ENCODE assay signal across 12 cellular contexts in the genomic region with DNA sequence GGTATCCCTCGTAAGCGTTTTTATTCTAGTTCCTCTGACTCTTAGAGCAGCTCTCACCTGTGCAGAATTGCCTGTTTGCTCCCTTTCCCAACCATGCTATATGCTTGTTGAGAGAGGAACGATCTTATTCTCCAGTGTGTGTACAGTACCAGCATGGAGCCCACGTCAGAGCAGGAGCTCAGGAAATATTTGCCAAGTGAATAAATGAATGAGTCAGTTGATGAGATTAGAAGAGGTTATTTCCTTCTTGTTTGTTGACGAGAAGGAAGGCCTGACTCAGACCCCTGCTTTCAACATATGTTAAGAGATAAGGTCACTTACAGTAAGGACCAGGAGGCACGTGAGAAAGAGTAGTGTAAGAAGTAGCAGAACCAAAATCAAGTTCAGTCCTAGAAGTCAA.
DNase-seq lines count a peak whose midpoint lies in the region; ATAC-seq and TF ChIP-seq lines count a peak whose summit lies in the region.
"Had no signal": no experiment of that assay in that cellular context is flagged by ENCODE, and none has a peak within 500 bp of the region (broad histone marks: within the 10 kb centered on the region; RNA-seq: fewer than 3 reads in every experiment).

No MANE protein-coding gene starts in this region.

- intact Hi-C loops in PC-9 (cut with micrococcal nuclease; ENCODE audit: unreplicated experiment): loop anchor here (1.0 to 10.0 kb wide), 2 partner anchors 8 to 256 kb away; no protein-coding TSS in a partner anchor
- intact Hi-C loops in transverse colon (cut with DNase I; ENCODE audit: low total_unique reads): no loop called here

- H4K91ac ChIP-seq in trophoblast cell (ENCODE audit: low read depth, low read length): no peak overlapping the region

- no peak for ATAC-seq in HG03196 (IDR thresholded peaks at IDR 0.05; ENCODE audit: unreplicated experiment)

- no peak overlapping the region for H3K14ac ChIP-seq in trophoblast cell (ENCODE audit: low read length)

- no TSS peak for BruUV-seq in PC-9 (replicated peaks; lab: Mats Ljungman, UMichigan)

- H3K27me3 ChIP-seq in PC-9 (ENCODE audit: insufficient read depth, low read depth) (no peaks in the 10 kb centered on the region), trophoblast cell (ENCODE audit: insufficient read depth, low read length) (no peaks in the 10 kb centered on the region), transverse colon (no peaks in the 10 kb centered on the region)

- no peak overlapping the region for H2BK120ac ChIP-seq in trophoblast cell (ENCODE audit: insufficient read depth, low read length, poor library complexity)

- no peak overlapping the region for H2BK5ac ChIP-seq in trophoblast cell (ENCODE audit: low read depth, low read length, poor library complexity)

- H2AK5ac ChIP-seq in trophoblast cell (ENCODE audit: low read length): no peak overlapping the region

- H3K4ac ChIP-seq in trophoblast cell (ENCODE audit: low read depth, low read length): no peak overlapping the region

- in situ Hi-C loops in transverse colon (cut with MboI; ENCODE audit: low pct_ligation_motif_present in 1 of 4, low pct_unique_long_range_greater_than_20kb in 1 of 4, low sequenced_read_pairs in 3 of 4): no loop called here

- TF ChIP-seq POLR2A in transverse colon (IDR thresholded peaks at IDR 0.05): no peak

- H3K4me1 ChIP-seq in PC-9 (replicated peaks; ENCODE audit: insufficient read depth) (peaks cover 51% of the 10 kb centered on the region), trophoblast cell (ENCODE audit: control insufficient read depth in 1 of 2, insufficient read depth in 2 of 2, low read length in 2 of 2) (no peaks in the 10 kb centered on the region), transverse colon (peaks cover 0 to 2% (median 0%) of the 10 kb centered on the region in 4 donors)
- H3K4me1 ChIP-seq: HAP-1 had no signal

- H3K79me2 ChIP-seq in PC-9 (ENCODE audit: low read depth) (no peaks in the 10 kb centered on the region), trophoblast cell (ENCODE audit: control insufficient read depth, insufficient read depth, low read length, poor library complexity) (no peaks in the 10 kb centered on the region)

- peak overlapping the region; percentile 75 for H3K4me2 ChIP-seq in PC-9
- H3K4me2 ChIP-seq in trophoblast cell (ENCODE audit: low read length): no peak overlapping the region

- H3K4me3 ChIP-seq in PC-9 (no peak overlapping the region), trophoblast cell (ENCODE audit: low read depth, low read length) (no peak overlapping the region), transverse colon (no peak overlapping the region)
- H3K4me3 ChIP-seq: HAP-1 had no signal

- no peaks in the 10 kb centered on the region for H3K79me1 ChIP-seq in trophoblast cell (ENCODE audit: low read length)

- H3K36me3 ChIP-seq in PC-9 (ENCODE audit: low read depth) (no peaks in the 10 kb centered on the region), trophoblast cell (ENCODE audit: control insufficient read depth in 1 of 2, insufficient read depth in 2 of 2, low read length in 2 of 2) (no peaks in the 10 kb centered on the region), transverse colon (no peaks in the 10 kb centered on the region)
- H3K36me3 ChIP-seq: HAP-1 had no signal

- H2AFZ ChIP-seq in PC-9 (peak overlapping the region; percentile 7; the same call in 1 of the 2 replicates), trophoblast cell (ENCODE audit: insufficient read depth, low read length, poor library complexity) (no peak overlapping the region)

- CTCF ChIA-PET in PC-9 (lab: Charles Lee): interaction anchor here (0.6 to 1.0 kb wide), 3 partner anchors 21 to 134 kb away, joined by 4 to 6 read pairs (median 4); no protein-coding TSS in a partner anchor

- no peaks in the 10 kb centered on the region for H3K9me2 ChIP-seq in PC-9 (ENCODE audit: insufficient read depth)

- peaks cover 50% of the 10 kb centered on the region for H3F3A ChIP-seq in PC-9 (ENCODE audit: insufficient read depth, low read depth)

- H2BK12ac ChIP-seq in trophoblast cell (ENCODE audit: low read length): no peak overlapping the region

- DNase-seq in ELR (ENCODE audit: low read depth): peak; percentile 98
- DNase-seq in PC-9: peak; percentile 34 to 99
- DNase-seq in dedifferentiated amniotic fluid mesenchymal stem cell (ENCODE audit: extremely low spot score): peak; percentile 61
- peak; percentile 97 to 98 for DNase-seq in trophoblast cell
- no peak for DNase-seq in transverse colon
- no peak for DNase-seq in islet precursor cell
- no peak for DNase-seq in 8988T
- DNase-seq: DMS153, mesendoderm, NCI-H2171 treated with DMSO at 0.1 percent for 48 hours had no signal

- POLR2A ChIA-PET in PC-9 (lab: Charles Lee; ENCODE audit: unreplicated experiment): interaction anchor here (1.2 kb wide), 1 partner anchor 133 kb away, joined by 7 read pairs; no protein-coding TSS in a partner anchor

- no peak for TF ChIP-seq EP300 in transverse colon (IDR thresholded peaks at IDR 0.05; ENCODE audit: low read depth)

- TF ChIP-seq CTCF in PC-9 (conservative IDR thresholded peaks at IDR 0.05) (no peak), transverse colon (IDR thresholded peaks at IDR 0.05) (no peak)

- H3K9me3 ChIP-seq in PC-9 (ENCODE audit: insufficient read depth, low read depth) (no peaks in the 10 kb centered on the region), trophoblast cell (ENCODE audit: insufficient read depth, low read depth, low read length) (no peaks in the 10 kb centered on the region), transverse colon (no peaks in the 10 kb centered on the region)
- H3K9me3 ChIP-seq: HAP-1 had no signal

- no peak overlapping the region for H4K12ac ChIP-seq in trophoblast cell (ENCODE audit: low read depth, low read length)

- H3K9ac ChIP-seq in trophoblast cell (ENCODE audit: low read length): no peak overlapping the region

- H3K27ac ChIP-seq in PC-9: peak overlapping the region; percentile 90
- no peak overlapping the region for H3K27ac ChIP-seq in trophoblast cell (ENCODE audit: low read depth, low read length)
- no peak overlapping the region for H3K27ac ChIP-seq in transverse colon

- H4K8ac ChIP-seq in trophoblast cell (ENCODE audit: low read depth, low read length): no peak overlapping the region

- no CpG with 5 or more reads among the region's 6 CpGs for WGBS in trophoblast cell (ENCODE audit: extremely low coverage, insufficient coverage, insufficient read length)
- 57 to 82% methylated on average over 3 to 6 of the region's 6 CpGs for WGBS in transverse colon (ENCODE audit: low coverage in 1 of 2), 2 donors

- H3K23ac ChIP-seq in trophoblast cell (ENCODE audit: low read length): no peak overlapping the region

- no peak overlapping the region for H3K18ac ChIP-seq in trophoblast cell (ENCODE audit: low read length)

- no peaks in the 10 kb centered on the region for H4K20me1 ChIP-seq in PC-9 (ENCODE audit: insufficient read depth)

Comparison
In these comparisons a context has a peak if more than half of its experiments do, and no peak if none do; other contexts are left out.
1. DNase-seq: peak in ELR (single experiment), PC-9 (2 of 2), dedifferentiated amniotic fluid mesenchymal stem cell (single experiment) and trophoblast cell (2 of 2); none in transverse colon (single experiment), islet precursor cell (single experiment) and 8988T (single experiment).